Comparison of ENCODE assay signal across 11 cellular contexts in genomic region chr12:56153291-56154065, GRCh38. TPM values are rescaled to one million over a fixed set of nuclear protein-coding genes. Genes with fewer than 3 reads are reported as not detected.
A peak's percentile ranks its signal among the peaks of the same experiment; 100 is the strongest.
DNase-seq lines count a peak whose midpoint lies in the region; ATAC-seq and TF ChIP-seq lines count a peak whose summit lies in the region.
"Had no signal": no experiment of that assay in that cellular context is flagged by ENCODE, and none has a peak within 500 bp of the region (broad histone marks: within the 10 kb centered on the region; RNA-seq: fewer than 3 reads in every experiment).

No MANE protein-coding gene starts in this region.

- H3K27ac Mint-ChIP-seq in T-helper 2 cell treated with Interferon-gamma antibody and Interleukin-4, amounts not matched to agents 5 μg/mL and 100 μg/mL, for 36 hours: peak overlapping the region; percentile 100
- H3K27ac Mint-ChIP-seq in T-cell: no peak overlapping the region

- no peaks in the 10 kb centered on the region for H3K36me3 ChIP-seq in skeletal muscle satellite cell (ENCODE audit: insufficient read depth, low read length)

- no peaks in the 10 kb centered on the region for H3K9me3 Mint-ChIP-seq in T-helper 2 cell treated with Interferon-gamma antibody and Interleukin-4, amounts not matched to agents 5 μg/mL and 100 μg/mL, for 36 hours
- H3K9me3 Mint-ChIP-seq in T-cell: no peaks in the 10 kb centered on the region

- peaks cover 21% of the 10 kb centered on the region for H3K36me3 Mint-ChIP-seq in T-helper 2 cell treated with Interferon-gamma antibody and Interleukin-4, amounts not matched to agents 5 μg/mL and 100 μg/mL, for 36 hours (ENCODE audit: low read depth)
- H3K36me3 Mint-ChIP-seq in T-cell: peaks cover 7% of the 10 kb centered on the region

- peak overlapping the region; percentile 81 for H3K4me3 ChIP-seq in fibroblast of mammary gland (ENCODE audit: control insufficient read depth, low read depth, low read length)
- H3K4me3 ChIP-seq in skeletal muscle satellite cell (ENCODE audit: low read length): peak overlapping the region; percentile 73

- no peaks in the 10 kb centered on the region for H3K27me3 ChIP-seq in skeletal muscle satellite cell (ENCODE audit: control insufficient read depth, insufficient read depth, low read length)

- no peak for TF ChIP-seq CTCF in fibroblast of mammary gland (conservative IDR thresholded peaks at IDR 0.05; ENCODE audit: control insufficient read depth, insufficient read depth, low read depth, low read length)

- no peaks in the 10 kb centered on the region for H3K9me3 ChIP-seq in skeletal muscle satellite cell (replicated peaks; ENCODE audit: low read length)

- POLR2A ChIA-PET in T-cell (lab: Charles Lee): no interaction called here

- H3K4me1 ChIP-seq in skeletal muscle satellite cell (ENCODE audit: control insufficient read depth, insufficient read depth, low read length): peaks cover 36% of the 10 kb centered on the region

- no peak for DNase-seq in T-helper 2 cell treated with Interferon-gamma antibody and Interleukin-4, amounts not matched to agents 5 μg/mL and 100 μg/mL, for 36 hours (ENCODE audit: low spot score)
- DNase-seq in T-helper 2 cell: no peak
- DNase-seq in T-cell: no peak
- DNase-seq in fibroblast of mammary gland (ENCODE audit: low read depth): no peak
- no peak for DNase-seq in AG08396 (ENCODE audit: low spot score)
- DNase-seq: activated effector memory CD4-positive, alpha-beta T cell treated with anti-CD3 and anti-CD28 coated beads, Interleukin-2, amount 50 U/mL, for 16 hours; NCI-H1930 had no signal

- ATAC-seq in T-cell (replicated peaks in 1 of 4) (no peak), HG02588 (IDR thresholded peaks at IDR 0.05; ENCODE audit: unreplicated experiment) (no peak), GM19324 (IDR thresholded peaks at IDR 0.05; ENCODE audit: low FRiP score, unreplicated experiment) (no peak)
- ATAC-seq: left lobe of liver had no signal

- H3K4me1 Mint-ChIP-seq in T-helper 2 cell treated with Interferon-gamma antibody and Interleukin-4, amounts not matched to agents 5 μg/mL and 100 μg/mL, for 36 hours (ENCODE audit: low read depth): peaks cover 36% of the 10 kb centered on the region
- H3K4me1 Mint-ChIP-seq in T-cell: peaks cover 33 to 55% (median 49%) of the 10 kb centered on the region in 3 donors

- H3K27me3 Mint-ChIP-seq in T-helper 2 cell treated with Interferon-gamma antibody and Interleukin-4, amounts not matched to agents 5 μg/mL and 100 μg/mL, for 36 hours (ENCODE audit: low read depth): no peaks in the 10 kb centered on the region
- no peaks in the 10 kb centered on the region for H3K27me3 Mint-ChIP-seq in T-cell

- H3K9ac ChIP-seq in skeletal muscle satellite cell (ENCODE audit: low read depth, low read length): peak overlapping the region; percentile 85

- H3K4me3 Mint-ChIP-seq in T-helper 2 cell treated with Interferon-gamma antibody and Interleukin-4, amounts not matched to agents 5 μg/mL and 100 μg/mL, for 36 hours: peak overlapping the region; percentile 94
- peak overlapping the region; percentile 85 to 93 (median 93) for H3K4me3 Mint-ChIP-seq in T-cell

- H3K4me2 ChIP-seq in skeletal muscle satellite cell (ENCODE audit: low read length): peak overlapping the region; percentile 89

- CTCF ChIA-PET in T-cell (lab: Charles Lee): interaction anchor here (0.5 to 1.1 kb wide), 3 partner anchors 18 to 206 kb away, joined by 3 to 4 read pairs (median 4); partner anchors contain the start of genes ESYT1 (in 1 of the 2) and STAT2 (in 1 of the 2)

RNA-seq across cellular contexts. Expression of gene MYL6B, which starts 1.1 kb away (rescaled TPM):
- 10 to 100 TPM in 1 of 5 donors, 1 to 10 TPM in 4; 5.9 to 12.4 (median 7.7) TPM for total RNA-seq in T-cell
- total RNA-seq in skeletal muscle satellite cell (2012; rRNA removed): 49.4 and 104 TPM in 2 replicates

RNA-seq across cellular contexts. Expression of gene MYL6, which starts 4.7 kb away (rescaled TPM):
- total RNA-seq in T-cell: 100 to 1,000 TPM; 506 to 663 (median 569) TPM
- 1,015 and 1,106 TPM in 2 replicates for total RNA-seq in skeletal muscle satellite cell (2012; rRNA removed)

RNA-seq across cellular contexts. Expression of gene ESYT1, which starts 25.4 kb away (rescaled TPM):
- total RNA-seq in T-cell: 100 to 1,000 TPM; 181 to 298 (median 276) TPM
- 186 and 199 TPM in 2 replicates for total RNA-seq in skeletal muscle satellite cell (2012; rRNA removed)

RNA-seq across cellular contexts. Expression of gene ZC3H10, which starts 35.4 kb away (rescaled TPM):
- total RNA-seq in T-cell: 10 to 100 TPM in 3 of 5 donors, 1 to 10 TPM in 2; 8.4 to 15.1 (median 11.4) TPM
- 2.8 and 5.6 TPM in 2 replicates for total RNA-seq in skeletal muscle satellite cell (2012; rRNA removed)

RNA-seq across cellular contexts. Expression of gene SMARCC2, which starts 35.8 kb away (rescaled TPM):
- total RNA-seq in T-cell: 100 to 1,000 TPM; 135 to 160 (median 159) TPM
- 24.9 and 27.1 TPM in 2 replicates for total RNA-seq in skeletal muscle satellite cell (2012; rRNA removed)
